9 cellular contexts compared by ENCODE assay signal in the genomic region with DNA sequence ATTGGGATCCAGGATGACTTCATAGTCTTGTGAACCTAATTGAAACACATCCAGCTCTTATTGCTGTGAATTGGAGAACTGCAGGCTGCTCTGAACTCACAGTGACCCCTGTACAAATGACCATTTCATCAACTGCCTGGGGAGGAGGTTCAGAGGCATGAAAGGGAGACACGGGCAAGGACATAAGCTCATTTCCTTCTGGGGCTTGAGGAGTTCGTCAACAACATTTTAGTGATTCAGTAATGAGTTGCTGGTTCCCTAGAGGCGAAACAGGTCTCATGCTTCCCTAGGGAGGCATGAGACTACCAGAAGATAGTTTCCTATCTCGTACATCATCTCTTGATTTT.
DNase-seq lines count a peak whose midpoint lies in the region; ATAC-seq and TF ChIP-seq lines count a peak whose summit lies in the region.
"Had no signal": no experiment of that assay in that cellular context is flagged by ENCODE, and none has a peak within 500 bp of the region (broad histone marks: within the 10 kb centered on the region; RNA-seq: fewer than 3 reads in every experiment).

No MANE protein-coding gene starts in this region.

- DNase-seq in H4 (ENCODE audit: low spot score) (peak; percentile 36), activated B cell treated with CpG ODN at 0.5 μM for 24 hours (no peak), left ventricle myocardium superior (no peak), kidney glomerular epithelial cell (lab: John Stamatoyannopoulos, UW) (no peak), SW 1271 (lab: John Stamatoyannopoulos, UW) (no peak), SHP77 (lab: John Stamatoyannopoulos, UW) (no peak)
- no peak for DNase-seq in stimulated activated effector memory CD8-positive, alpha-beta T cell treated with anti-CD3 and anti-CD28 coated beads, Interleukin-12 subunit alpha, Interleukin-12 subunit beta, amount 100 ng/mL, for 72 hours (ENCODE audit: low spot score in 2 of 2)

- peaks cover 30% of the 10 kb centered on the region for H3K4me1 Mint-ChIP-seq in activated B cell treated with CpG ODN at 0.5 μM for 24 hours
- H3K4me1 Mint-ChIP-seq in stimulated activated effector memory CD8-positive, alpha-beta T cell treated with anti-CD3 and anti-CD28 coated beads, Interleukin-12 subunit alpha, Interleukin-12 subunit beta, amount 100 ng/mL, for 72 hours, result peaks cover 11% of the 10 kb centered on the region

- ATAC-seq in activated B cell treated with CpG ODN at 0.5 μM for 24 hours (ENCODE audit: low read depth) (peak; percentile 84), left ventricle myocardium superior (peak; percentile 86), GM18867 (IDR thresholded peaks at IDR 0.05; ENCODE audit: unreplicated experiment) (no peak)
- ATAC-seq in stimulated activated effector memory CD8-positive, alpha-beta T cell treated with anti-CD3 and anti-CD28 coated beads, Interleukin-12 subunit alpha, Interleukin-12 subunit beta, amount 100 ng/mL, for 72 hours, result no peak

- H3K4me3 Mint-ChIP-seq in activated B cell treated with CpG ODN at 0.5 μM for 24 hours, result peak overlapping the region; percentile 33
- no peak overlapping the region for H3K4me3 Mint-ChIP-seq in stimulated activated effector memory CD8-positive, alpha-beta T cell treated with anti-CD3 and anti-CD28 coated beads, Interleukin-12 subunit alpha, Interleukin-12 subunit beta, amount 100 ng/mL, for 72 hours
- H3K4me3 Mint-ChIP-seq: activated naive CD4-positive, alpha-beta T cell treated with anti-CD3 and anti-CD28 coated beads, Interleukin-2, amount 50 U/mL, for 24 hours had no signal

- intact Hi-C loops in activated B cell treated with CpG ODN at 0.5 μM for 24 hours (cut with micrococcal nuclease) (no loop called here), left ventricle myocardium superior (cut with micrococcal nuclease) (no loop called here)

- TF ChIP-seq CTCF in activated B cell treated with CpG ODN at 0.5 μM for 24 hours (IDR thresholded peaks at IDR 0.05), result no peak

- no peaks in the 10 kb centered on the region for H3K9me3 Mint-ChIP-seq in activated B cell treated with CpG ODN at 0.5 μM for 24 hours
- no peaks in the 10 kb centered on the region for H3K9me3 Mint-ChIP-seq in stimulated activated effector memory CD8-positive, alpha-beta T cell treated with anti-CD3 and anti-CD28 coated beads, Interleukin-12 subunit alpha, Interleukin-12 subunit beta, amount 100 ng/mL, for 72 hours
- H3K9me3 Mint-ChIP-seq: activated naive CD4-positive, alpha-beta T cell treated with anti-CD3 and anti-CD28 coated beads, Interleukin-2, amount 50 U/mL, for 24 hours had no signal

- CTCF ChIA-PET in activated B cell treated with CpG ODN at 0.5 μM for 24 hours (lab: Charles Lee), result interaction anchor here (1.2 to 1.8 kb wide), 3 partner anchors 8 to 762 kb away, joined by 4 to 5 read pairs (median 4); no protein-coding TSS in a partner anchor

- no peak overlapping the region for H3K27ac Mint-ChIP-seq in activated B cell treated with CpG ODN at 0.5 μM for 24 hours
- H3K27ac Mint-ChIP-seq in stimulated activated effector memory CD8-positive, alpha-beta T cell treated with anti-CD3 and anti-CD28 coated beads, Interleukin-12 subunit alpha, Interleukin-12 subunit beta, amount 100 ng/mL, for 72 hours, result peak overlapping the region; percentile 32
- H3K27ac Mint-ChIP-seq: activated naive CD4-positive, alpha-beta T cell treated with anti-CD3 and anti-CD28 coated beads, Interleukin-2, amount 50 U/mL, for 24 hours had no signal

- POLR2A ChIA-PET in activated B cell treated with CpG ODN at 0.5 μM for 24 hours (lab: Charles Lee), result no interaction called here

- no peaks in the 10 kb centered on the region for H3K27me3 Mint-ChIP-seq in activated B cell treated with CpG ODN at 0.5 μM for 24 hours
- H3K27me3 Mint-ChIP-seq: activated naive CD4-positive, alpha-beta T cell treated with anti-CD3 and anti-CD28 coated beads, Interleukin-2, amount 50 U/mL, for 24 hours had no signal

- no peaks in the 10 kb centered on the region for H3K36me3 Mint-ChIP-seq in activated B cell treated with CpG ODN at 0.5 μM for 24 hours (ENCODE audit: low read depth)
- no peaks in the 10 kb centered on the region for H3K36me3 Mint-ChIP-seq in stimulated activated effector memory CD8-positive, alpha-beta T cell treated with anti-CD3 and anti-CD28 coated beads, Interleukin-12 subunit alpha, Interleukin-12 subunit beta, amount 100 ng/mL, for 72 hours
- H3K36me3 Mint-ChIP-seq: activated naive CD4-positive, alpha-beta T cell treated with anti-CD3 and anti-CD28 coated beads, Interleukin-2, amount 50 U/mL, for 24 hours had no signal

Comparison
In these comparisons a context has a peak if more than half of its experiments do, and no peak if none do; other contexts are left out.
1. ATAC-seq: peak in activated B cell treated with CpG ODN at 0.5 μM for 24 hours (single experiment) and left ventricle myocardium superior (single experiment); none in stimulated activated effector memory CD8-positive, alpha-beta T cell treated with anti-CD3 and anti-CD28 coated beads, Interleukin-12 subunit alpha, Interleukin-12 subunit beta, amount 100 ng/mL, for 72 hours (single experiment) and GM18867 (single experiment).